In the genomic region with DNA sequence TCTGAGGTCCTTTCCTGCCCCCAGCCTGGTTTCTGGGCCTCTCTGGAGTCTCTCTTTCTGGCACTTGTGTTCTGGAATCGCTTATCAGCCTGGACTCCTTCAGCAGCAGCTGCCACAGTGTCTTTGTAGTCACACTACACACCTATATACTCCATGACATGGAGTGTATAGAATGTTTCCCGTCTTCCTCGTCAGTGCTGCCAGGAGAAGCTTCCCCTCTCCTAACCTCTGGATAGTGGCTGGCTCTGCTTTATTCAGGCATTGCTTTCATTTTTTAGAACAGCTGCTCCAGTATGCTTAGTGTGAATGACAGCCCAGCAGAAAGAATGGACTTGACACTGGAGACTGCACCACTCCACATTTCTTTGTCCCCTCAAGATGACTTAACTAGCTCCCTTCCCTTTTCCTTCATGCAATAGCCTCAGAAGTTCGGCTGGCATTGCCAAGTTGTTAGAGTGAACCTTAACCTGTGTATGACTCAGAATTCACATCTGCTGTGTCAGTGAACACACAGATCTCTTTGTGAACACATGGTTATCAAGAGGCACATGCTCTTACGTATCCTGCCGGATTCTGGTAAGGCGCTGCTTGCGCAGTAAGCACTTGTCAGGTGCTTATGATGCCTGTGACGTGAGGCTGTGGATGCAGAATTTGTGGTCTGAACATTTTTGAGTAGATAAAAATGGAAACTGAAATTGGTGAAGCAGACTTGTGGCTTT, we compare ENCODE assay signal across 8 cellular contexts.
A peak's percentile ranks its signal among the peaks of the same experiment; 100 is the strongest.
DNase-seq lines count a peak whose midpoint lies in the region; ATAC-seq, FAIRE-seq and TF ChIP-seq lines count a peak whose summit lies in the region.

No MANE protein-coding gene starts in this region.

- H3K4me2 ChIP-seq in endothelial cell of umbilical vein (ENCODE audit: insufficient read depth, low read length) = no peak overlapping the region

- H3K4me1 Mint-ChIP-seq in neural crest cell = peaks cover 23% of the 10 kb centered on the region
- peaks cover 11% of the 10 kb centered on the region for H3K4me1 Mint-ChIP-seq in activated T-helper 1 cell treated with anti-CD3 and anti-CD28 coated beads, Interleukin-12 subunit alpha, Interleukin-12 subunit beta, Interleukin-2, Interleukin-4 antibody, amounts not matched to agents 30 ng/mL and 10 ng/mL and 1 ng/mL, durations not matched to agents 14 hours and 24 hours and 36 hours (ENCODE audit: low read depth)
- peaks cover 0 to 4% of the 10 kb centered on the region in 2 donors for H3K4me1 Mint-ChIP-seq in effector memory CD8-positive, alpha-beta T cell (ENCODE audit: low read depth in 2 of 2)

- dilution Hi-C loops in endothelial cell of umbilical vein (cut with MboI; ENCODE audit: extremely low pct_ligation_motif_present, low sequenced_read_pairs) = no loop called here

- TF ChIP-seq CTCF in endothelial cell of umbilical vein (IDR thresholded peaks at IDR 0.05; ENCODE audit: extremely low read depth in 1 of 2, insufficient read depth in 1 of 2, low read depth in 1 of 2, low read length in 2 of 2) (no peak), neural crest cell (conservative IDR thresholded peaks at IDR 0.05) (no peak)

- intact Hi-C loops in endothelial cell of umbilical vein (cut with micrococcal nuclease) = no loop called here
- intact Hi-C loops in activated T-helper 1 cell treated with anti-CD3 and anti-CD28 coated beads, Interleukin-12 subunit alpha, Interleukin-12 subunit beta, Interleukin-2, Interleukin-4 antibody, amounts not matched to agents 30 ng/mL and 10 ng/mL and 1 ng/mL, durations not matched to agents 14 hours and 24 hours and 36 hours (cut with micrococcal nuclease) = no loop called here

- H3K4me3 Mint-ChIP-seq in neural crest cell = no peak overlapping the region
- no peak overlapping the region for H3K4me3 Mint-ChIP-seq in activated T-helper 1 cell treated with anti-CD3 and anti-CD28 coated beads, Interleukin-12 subunit alpha, Interleukin-12 subunit beta, Interleukin-2, Interleukin-4 antibody, amounts not matched to agents 30 ng/mL and 10 ng/mL and 1 ng/mL, durations not matched to agents 14 hours and 24 hours and 36 hours
- H3K4me3 Mint-ChIP-seq in effector memory CD8-positive, alpha-beta T cell = no peak overlapping the region

- H3K4me3 ChIP-seq in endothelial cell of umbilical vein (replicated peaks in 1 of 3; ENCODE audit: insufficient read depth in 1 of 3, low read depth in 1 of 3, low read length in 3 of 3) = no peak overlapping the region

- peak; percentile 28 for DNase-seq in DMS153 treated with DMSO at 0.1 percent for 48 hours (lab: John Stamatoyannopoulos, UW; ENCODE audit: unreplicated experiment)
- peak; percentile 22 for DNase-seq in NCI-H460 (ENCODE audit: extremely low read depth, low read depth)
- DNase-seq in endothelial cell of umbilical vein (ENCODE audit: low read depth, low spot score) = peak; percentile 96
- no peak for DNase-seq in neural crest cell (ENCODE audit: low read depth, low spot score)
- DNase-seq in activated T-helper 1 cell treated with anti-CD3 and anti-CD28 coated beads, Interleukin-12 subunit alpha, Interleukin-12 subunit beta, Interleukin-2, Interleukin-4 antibody, amounts not matched to agents 30 ng/mL and 10 ng/mL and 1 ng/mL, durations not matched to agents 14 hours and 24 hours and 36 hours (ENCODE audit: low spot score) = no peak
- DNase-seq in GF-D8 (lab: John Stamatoyannopoulos, UW) = no peak
- no peak for DNase-seq in effector memory CD8-positive, alpha-beta T cell

- H3K4me1 ChIP-seq in endothelial cell of umbilical vein (ENCODE audit: control insufficient read depth, extremely low read depth, insufficient read depth, low read length) = peaks cover 9% of the 10 kb centered on the region

- H3K9me3 Mint-ChIP-seq in neural crest cell = no peaks in the 10 kb centered on the region
- no peaks in the 10 kb centered on the region for H3K9me3 Mint-ChIP-seq in activated T-helper 1 cell treated with anti-CD3 and anti-CD28 coated beads, Interleukin-12 subunit alpha, Interleukin-12 subunit beta, Interleukin-2, Interleukin-4 antibody, amounts not matched to agents 30 ng/mL and 10 ng/mL and 1 ng/mL, durations not matched to agents 14 hours and 24 hours and 36 hours
- H3K9me3 Mint-ChIP-seq in effector memory CD8-positive, alpha-beta T cell = peaks cover 0 to 1% of the 10 kb centered on the region in 2 donors

- no peak overlapping the region for H2AFZ ChIP-seq in endothelial cell of umbilical vein (ENCODE audit: low read depth, low read length)

- BruUV-seq in endothelial cell of umbilical vein (replicated peaks; lab: Mats Ljungman, UMichigan) = no TSS peak

- H4K20me1 ChIP-seq in endothelial cell of umbilical vein (replicated peaks; ENCODE audit: control insufficient read depth, extremely low read depth, insufficient read depth, low read length) = no peaks in the 10 kb centered on the region

- H3K36me3 Mint-ChIP-seq in neural crest cell (ENCODE audit: low read depth) = no peaks in the 10 kb centered on the region
- no peaks in the 10 kb centered on the region for H3K36me3 Mint-ChIP-seq in activated T-helper 1 cell treated with anti-CD3 and anti-CD28 coated beads, Interleukin-12 subunit alpha, Interleukin-12 subunit beta, Interleukin-2, Interleukin-4 antibody, amounts not matched to agents 30 ng/mL and 10 ng/mL and 1 ng/mL, durations not matched to agents 14 hours and 24 hours and 36 hours (ENCODE audit: low read depth)
- no peaks in the 10 kb centered on the region for H3K36me3 Mint-ChIP-seq in effector memory CD8-positive, alpha-beta T cell (ENCODE audit: insufficient read depth)

- TF ChIP-seq POLR2A in endothelial cell of umbilical vein (IDR thresholded peaks at IDR 0.05; ENCODE audit: low read depth, low read length) = no peak

- H3K79me2 ChIP-seq in endothelial cell of umbilical vein (ENCODE audit: control insufficient read depth, insufficient read depth, low read length) = no peaks in the 10 kb centered on the region

- H3K27me3 ChIP-seq in endothelial cell of umbilical vein (ENCODE audit: control insufficient read depth in 2 of 2, insufficient read depth in 2 of 2, low read length in 2 of 2) = no peaks in the 10 kb centered on the region

- H3K27ac Mint-ChIP-seq in neural crest cell (ENCODE audit: unreplicated experiment) = peak overlapping the region; percentile 68
- H3K27ac Mint-ChIP-seq in activated T-helper 1 cell treated with anti-CD3 and anti-CD28 coated beads, Interleukin-12 subunit alpha, Interleukin-12 subunit beta, Interleukin-2, Interleukin-4 antibody, amounts not matched to agents 30 ng/mL and 10 ng/mL and 1 ng/mL, durations not matched to agents 14 hours and 24 hours and 36 hours = no peak overlapping the region
- H3K27ac Mint-ChIP-seq in effector memory CD8-positive, alpha-beta T cell = no peak overlapping the region

- H3K9me3 ChIP-seq in endothelial cell of umbilical vein (replicated peaks; ENCODE audit: control insufficient read depth, insufficient read depth, low read length) = no peaks in the 10 kb centered on the region

- CTCF ChIA-PET in endothelial cell of umbilical vein (lab: Charles Lee) = interaction anchor here (0.8 to 5.6 kb wide), 10 partner anchors 10 to 559 kb away, joined by 3 to 47 read pairs (median 6); a partner anchor contains a TSS

- H3K27ac ChIP-seq in endothelial cell of umbilical vein (ENCODE audit: insufficient read depth, low read depth, low read length) = peak overlapping the region; percentile 48

- POLR2A ChIA-PET in endothelial cell of umbilical vein (lab: Charles Lee) = no interaction called here

- H3K36me3 ChIP-seq in endothelial cell of umbilical vein (ENCODE audit: control insufficient read depth in 2 of 2, extremely low read depth in 1 of 2, insufficient read depth in 2 of 2, low read length in 2 of 2) = no peaks in the 10 kb centered on the region

- no peaks in the 10 kb centered on the region for H3K9me1 ChIP-seq in endothelial cell of umbilical vein (replicated peaks; ENCODE audit: control insufficient read depth, extremely low read depth, insufficient read depth, low read length)

- peak; percentile 70 for FAIRE-seq in endothelial cell of umbilical vein (lab: Jason Lieb, UNC)

- H3K9ac ChIP-seq in endothelial cell of umbilical vein (replicated peaks; ENCODE audit: extremely low read depth, insufficient read depth, low read length) = no peak overlapping the region

- no peak for ATAC-seq in HG03342 (IDR thresholded peaks at IDR 0.05; ENCODE audit: unreplicated experiment)
- ATAC-seq in effector memory CD8-positive, alpha-beta T cell (replicated peaks) = no peak

- H3K27me3 Mint-ChIP-seq in neural crest cell (ENCODE audit: low read depth) = no peaks in the 10 kb centered on the region
- H3K27me3 Mint-ChIP-seq in activated T-helper 1 cell treated with anti-CD3 and anti-CD28 coated beads, Interleukin-12 subunit alpha, Interleukin-12 subunit beta, Interleukin-2, Interleukin-4 antibody, amounts not matched to agents 30 ng/mL and 10 ng/mL and 1 ng/mL, durations not matched to agents 14 hours and 24 hours and 36 hours (ENCODE audit: insufficient read depth) = peaks cover 5% of the 10 kb centered on the region
- peaks cover 10 to 15% of the 10 kb centered on the region in 2 donors for H3K27me3 Mint-ChIP-seq in effector memory CD8-positive, alpha-beta T cell

TF ChIP-seq in endothelial cell of umbilical vein, 7 proteins besides CTCF, POLR2A, EP300 and RAD21:
- TF ChIP-seq POLR2AphosphoS5 (IDR thresholded peaks at IDR 0.05; ENCODE audit: insufficient read depth, low read depth, low read length) = no peak
- peak; percentile 73 for TF ChIP-seq FOS (IDR thresholded peaks at IDR 0.05; ENCODE audit: borderline replicate concordance, insufficient read depth, low read length)
- TF ChIP-seq JUN (IDR thresholded peaks at IDR 0.05; ENCODE audit: borderline replicate concordance, insufficient read depth, insufficient read length, low read depth) = peak; percentile 89
- no peak for TF ChIP-seq GATA2 (IDR thresholded peaks at IDR 0.05; ENCODE audit: insufficient read depth, insufficient read length, low read depth, low read length)
- TF ChIP-seq MYC (IDR thresholded peaks at IDR 0.05; ENCODE audit: low read depth, low read length) = peak; percentile 19
- TF ChIP-seq, protein P1, sequence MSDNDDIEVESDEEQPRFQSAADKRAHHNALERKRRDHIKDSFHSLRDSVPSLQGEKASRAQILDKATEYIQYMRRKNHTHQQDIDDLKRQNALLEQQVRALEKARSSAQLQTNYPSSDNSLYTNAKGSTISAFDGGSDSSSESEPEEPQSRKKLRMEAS (IDR thresholded peaks at IDR 0.05; ENCODE audit: insufficient read depth, insufficient read length) = peak; percentile 93
- no peak for TF ChIP-seq EZH2 (IDR thresholded peaks at IDR 0.05; ENCODE audit: borderline replicate concordance, low read depth, low read length, severe bottlenecking)

Comparison
In these comparisons a context has a peak if more than half of its experiments do, and no peak if none do; other contexts are left out.
1. DNase-seq: peak in DMS153 treated with DMSO at 0.1 percent for 48 hours (single experiment), NCI-H460 (single experiment) and endothelial cell of umbilical vein (single experiment); none in neural crest cell (single experiment), activated T-helper 1 cell treated with anti-CD3 and anti-CD28 coated beads, Interleukin-12 subunit alpha, Interleukin-12 subunit beta, Interleukin-2, Interleukin-4 antibody, amounts not matched to agents 30 ng/mL and 10 ng/mL and 1 ng/mL, durations not matched to agents 14 hours and 24 hours and 36 hours (single experiment), GF-D8 (single experiment) and effector memory CD8-positive, alpha-beta T cell (0 of 3).